Comparison of ENCODE assay signal across 15 cellular contexts in genomic region chr1:149638901-149639658, GRCh38. TPM values are rescaled to one million over a fixed set of nuclear protein-coding genes. Genes with fewer than 3 reads are reported as not detected.
"Had no signal": no experiment of that assay in that cellular context is flagged by ENCODE, and none has a peak within 500 bp of the region (broad histone marks: within the 10 kb centered on the region; RNA-seq: fewer than 3 reads in every experiment).

No MANE protein-coding gene starts in this region.

RNA-seq across cellular contexts. Expression of gene PPIAL4C, which starts 55.4 kb away (rescaled TPM):
- total RNA-seq: activated CD4-positive, alpha-beta T cell treated with anti-CD3 and anti-CD28 coated beads for 36 hours; astrocyte; cardiac septum; chondrocyte; foreskin keratinocyte; heart left ventricle; mesenteric fat pad; mucosa of descending colon; myocyte; neural crest cell; psoas muscle; smooth muscle cell; tibial nerve; urinary bladder had no signal
- polyA plus RNA-seq: foreskin keratinocyte, heart left ventricle, lung, psoas muscle, smooth muscle cell, urinary bladder had no signal
